In genomic region chr5:7795311-7795710, GRCh38 we compare ENCODE assay signal across 22 cellular contexts. TPM values are rescaled to one million over a fixed set of nuclear protein-coding genes. Genes with fewer than 3 reads are reported as not detected.
DNase-seq lines count a peak whose midpoint lies in the region; ATAC-seq and TF ChIP-seq lines count a peak whose summit lies in the region.
"Had no signal": no experiment of that assay in that cellular context is flagged by ENCODE, and none has a peak within 500 bp of the region (broad histone marks: within the 10 kb centered on the region; RNA-seq: fewer than 3 reads in every experiment).

No MANE protein-coding gene starts in this region.

- TF ChIP-seq CTCF in neural progenitor cell (IDR thresholded peaks at IDR 0.05) = no peak
- TF ChIP-seq CTCF in testis (IDR thresholded peaks at IDR 0.05) = no peak

- peaks cover 24% of the 10 kb centered on the region for H3K4me1 Mint-ChIP-seq in neural progenitor cell
- H3K4me1 Mint-ChIP-seq in activated T-helper 1 cell treated with anti-CD3 and anti-CD28 coated beads, Interleukin-12 subunit alpha, Interleukin-12 subunit beta, Interleukin-2, Interleukin-4 antibody, amounts not matched to agents 30 ng/mL and 10 ng/mL and 1 ng/mL, durations not matched to agents 14 hours and 24 hours and 36 hours (ENCODE audit: low read depth) = no peaks in the 10 kb centered on the region
- H3K4me1 Mint-ChIP-seq: CD4-positive, CD25-positive, alpha-beta regulatory T cell had no signal

- H3K4me2 ChIP-seq in neural progenitor cell = peak overlapping the region; percentile 53

- H3K79me2 ChIP-seq in neural progenitor cell (ENCODE audit: low read depth) = no peaks in the 10 kb centered on the region

- H3K4me1 ChIP-seq in neural progenitor cell (peaks cover 24% of the 10 kb centered on the region), testis (peaks cover 6% of the 10 kb centered on the region)

- no peak overlapping the region for H3K9ac ChIP-seq in neural progenitor cell

- H3K9me3 ChIP-seq in neural progenitor cell (ENCODE audit: low read depth) (no peaks in the 10 kb centered on the region), testis (no peaks in the 10 kb centered on the region)

- peak overlapping the region; percentile 83 for H3K27ac ChIP-seq in neural progenitor cell
- H3K27ac ChIP-seq in testis = no peak overlapping the region
- H3K27ac ChIP-seq: 22Rv1 had no signal

- H3K36me3 ChIP-seq in neural progenitor cell (no peaks in the 10 kb centered on the region), testis (ENCODE audit: low read depth, missing control alignments) (no peaks in the 10 kb centered on the region)

- no peaks in the 10 kb centered on the region for H3K27me3 ChIP-seq in neural progenitor cell
- H3K27me3 ChIP-seq in testis = no peaks in the 10 kb centered on the region

- H3K4me3 Mint-ChIP-seq in neural progenitor cell = no peak overlapping the region
- no peak overlapping the region for H3K4me3 Mint-ChIP-seq in activated T-helper 1 cell treated with anti-CD3 and anti-CD28 coated beads, Interleukin-12 subunit alpha, Interleukin-12 subunit beta, Interleukin-2, Interleukin-4 antibody, amounts not matched to agents 30 ng/mL and 10 ng/mL and 1 ng/mL, durations not matched to agents 14 hours and 24 hours and 36 hours
- H3K4me3 Mint-ChIP-seq: CD4-positive, CD25-positive, alpha-beta regulatory T cell had no signal

- peaks cover 7% of the 10 kb centered on the region for H3K27me3 Mint-ChIP-seq in neural progenitor cell (ENCODE audit: insufficient read depth, low read depth)
- H3K27me3 Mint-ChIP-seq in activated T-helper 1 cell treated with anti-CD3 and anti-CD28 coated beads, Interleukin-12 subunit alpha, Interleukin-12 subunit beta, Interleukin-2, Interleukin-4 antibody, amounts not matched to agents 30 ng/mL and 10 ng/mL and 1 ng/mL, durations not matched to agents 14 hours and 24 hours and 36 hours (ENCODE audit: insufficient read depth) = no peaks in the 10 kb centered on the region
- H3K27me3 Mint-ChIP-seq: CD4-positive, CD25-positive, alpha-beta regulatory T cell had no signal

- peak overlapping the region; percentile 61 for H3K27ac Mint-ChIP-seq in neural progenitor cell
- no peak overlapping the region for H3K27ac Mint-ChIP-seq in activated T-helper 1 cell treated with anti-CD3 and anti-CD28 coated beads, Interleukin-12 subunit alpha, Interleukin-12 subunit beta, Interleukin-2, Interleukin-4 antibody, amounts not matched to agents 30 ng/mL and 10 ng/mL and 1 ng/mL, durations not matched to agents 14 hours and 24 hours and 36 hours
- H3K27ac Mint-ChIP-seq: CD4-positive, CD25-positive, alpha-beta regulatory T cell had no signal

- peaks cover 3% of the 10 kb centered on the region for H3K9me3 Mint-ChIP-seq in neural progenitor cell
- no peaks in the 10 kb centered on the region for H3K9me3 Mint-ChIP-seq in activated T-helper 1 cell treated with anti-CD3 and anti-CD28 coated beads, Interleukin-12 subunit alpha, Interleukin-12 subunit beta, Interleukin-2, Interleukin-4 antibody, amounts not matched to agents 30 ng/mL and 10 ng/mL and 1 ng/mL, durations not matched to agents 14 hours and 24 hours and 36 hours
- H3K9me3 Mint-ChIP-seq: CD4-positive, CD25-positive, alpha-beta regulatory T cell had no signal

- 78 to 95% methylated on average over 2 to 3 of the region's 3 CpGs for WGBS in testis, 2 donors

- TF ChIP-seq POLR2A in testis (IDR thresholded peaks at IDR 0.05) = no peak

- H2AFZ ChIP-seq in neural progenitor cell (replicated peaks) = no peak overlapping the region

- no peak overlapping the region for H3K4me3 ChIP-seq in neural progenitor cell
- no peak overlapping the region for H3K4me3 ChIP-seq in testis
- H3K4me3 ChIP-seq: K562 had no signal

- no peaks in the 10 kb centered on the region for H4K20me1 ChIP-seq in neural progenitor cell (ENCODE audit: low read depth)

- intact Hi-C loops in activated T-helper 1 cell treated with anti-CD3 and anti-CD28 coated beads, Interleukin-12 subunit alpha, Interleukin-12 subunit beta, Interleukin-2, Interleukin-4 antibody, amounts not matched to agents 30 ng/mL and 10 ng/mL and 1 ng/mL, durations not matched to agents 14 hours and 24 hours and 36 hours (cut with micrococcal nuclease) = no loop called here
- intact Hi-C loops in testis (cut with DNase I; ENCODE audit: low total_unique reads) = no loop called here

- ATAC-seq in HG02973 (IDR thresholded peaks at IDR 0.05; ENCODE audit: unreplicated experiment) = no peak
- ATAC-seq: K562 had no signal

- H3K36me3 Mint-ChIP-seq in neural progenitor cell = no peaks in the 10 kb centered on the region
- no peaks in the 10 kb centered on the region for H3K36me3 Mint-ChIP-seq in activated T-helper 1 cell treated with anti-CD3 and anti-CD28 coated beads, Interleukin-12 subunit alpha, Interleukin-12 subunit beta, Interleukin-2, Interleukin-4 antibody, amounts not matched to agents 30 ng/mL and 10 ng/mL and 1 ng/mL, durations not matched to agents 14 hours and 24 hours and 36 hours (ENCODE audit: low read depth)
- H3K36me3 Mint-ChIP-seq: CD4-positive, CD25-positive, alpha-beta regulatory T cell had no signal

- DNase-seq in Ammon's horn (ENCODE audit: low spot score) (peak; percentile 63), astrocyte of the hippocampus (ENCODE audit: low read depth, low spot score) (peak; percentile 14), globus pallidus (ENCODE audit: low spot score) (peak; percentile 42), neural progenitor cell (ENCODE audit: low spot score) (peak; percentile 23), NCI-H2227 treated with DMSO at 0.1 percent for 48 hours (lab: John Stamatoyannopoulos, UW) (no peak), testis (no peak)
- no peak for DNase-seq in activated T-helper 1 cell treated with anti-CD3 and anti-CD28 coated beads, Interleukin-12 subunit alpha, Interleukin-12 subunit beta, Interleukin-2, Interleukin-4 antibody, amounts not matched to agents 30 ng/mL and 10 ng/mL and 1 ng/mL, durations not matched to agents 14 hours and 24 hours and 36 hours (ENCODE audit: low spot score)
- DNase-seq: AML-193; CD4-positive, CD25-positive, alpha-beta regulatory T cell; DMS153; EL; GOT3; NCI-H1105 treated with DMSO at 0.1 percent for 48 hours; NCI-H1694; NCI-H2081 treated with DMSO at 0.1 percent for 48 hours; NCI-H510A; NCI-H748 treated with DMSO at 0.1 percent for 48 hours; SHP77 treated with DMSO at 0.1 percent for 48 hours had no signal

- peaks cover 14% of the 10 kb centered on the region for H3F3A ChIP-seq in neural progenitor cell (ENCODE audit: low read depth)

RNA-seq across cellular contexts. Expression of gene CFAP90, which starts 55.6 kb away (rescaled TPM):
- 0.22 TPM in 1 of 2 replicates, not detected in the other for total RNA-seq in neural progenitor cell (ENCODE audit: low replicate concordance)
- not detected in 2 replicates for total RNA-seq in activated T-helper 1 cell treated with anti-CD3 and anti-CD28 coated beads, Interleukin-12 subunit alpha, Interleukin-12 subunit beta, Interleukin-2, Interleukin-4 antibody, amounts not matched to agents 30 ng/mL and 10 ng/mL and 1 ng/mL, durations not matched to agents 14 hours and 24 hours and 36 hours
- total RNA-seq in testis = 10 to 100 TPM; 12.2 to 33.0 TPM
- 55.2 TPM for polyA plus RNA-seq in testis (ENCODE audit: insufficient read depth, low read depth, low replicate concordance)
- total RNA-seq: CD4-positive, CD25-positive, alpha-beta regulatory T cell; K562; RPMI7951 had no signal
- polyA plus RNA-seq: CD4-positive, CD25-positive, alpha-beta regulatory T cell; K562 had no signal

Comparison
In these comparisons a context has a peak if more than half of its experiments do, and no peak if none do; other contexts are left out.
1. DNase-seq: peak in Ammon's horn (single experiment), astrocyte of the hippocampus (single experiment), globus pallidus (single experiment) and neural progenitor cell (single experiment); none in activated T-helper 1 cell treated with anti-CD3 and anti-CD28 coated beads, Interleukin-12 subunit alpha, Interleukin-12 subunit beta, Interleukin-2, Interleukin-4 antibody, amounts not matched to agents 30 ng/mL and 10 ng/mL and 1 ng/mL, durations not matched to agents 14 hours and 24 hours and 36 hours (single experiment), NCI-H2227 treated with DMSO at 0.1 percent for 48 hours (single experiment) and testis (single experiment).
2. RNA of gene CFAP90, which starts 55.6 kb away (total RNA-seq): 12.2 to 33.0 TPM in testis; 0.22 TPM in neural progenitor cell and not detected in activated T-helper 1 cell treated with anti-CD3 and anti-CD28 coated beads, Interleukin-12 subunit alpha, Interleukin-12 subunit beta, Interleukin-2, Interleukin-4 antibody, amounts not matched to agents 30 ng/mL and 10 ng/mL and 1 ng/mL, durations not matched to agents 14 hours and 24 hours and 36 hours; every median in the first group is over 10 times any median in the second.